Comparison of ENCODE assay signal across 8 cellular contexts in the genomic region with DNA sequence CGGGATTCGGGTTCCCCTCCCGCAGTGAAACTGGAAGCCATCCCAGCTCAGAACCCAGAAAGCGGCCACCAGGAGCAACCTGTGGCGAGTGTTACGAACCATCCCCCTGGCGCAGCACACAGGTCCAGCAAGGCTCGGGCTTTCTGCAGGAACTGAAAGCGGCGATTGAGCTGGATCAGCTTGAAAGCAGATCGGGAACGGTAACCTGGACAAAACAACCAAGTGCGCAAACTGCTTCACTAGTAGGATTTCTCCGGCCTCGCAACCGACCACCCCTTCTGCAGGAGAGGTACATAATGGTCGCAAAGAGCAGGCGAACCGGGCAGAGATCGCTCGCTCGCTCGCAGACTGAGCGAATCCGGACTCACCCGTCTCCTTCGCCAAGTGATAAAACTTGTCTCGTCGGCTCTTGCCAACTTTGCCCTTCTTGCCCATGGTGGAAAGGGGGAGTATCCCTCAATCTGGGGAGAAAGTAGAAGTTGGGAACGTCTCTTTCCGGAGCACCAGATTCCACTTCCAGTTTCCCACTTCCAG. TPM values are rescaled to one million over a fixed set of nuclear protein-coding genes. Genes with fewer than 3 reads are reported as not detected.
DNase-seq lines count a peak whose midpoint lies in the region; ATAC-seq and TF ChIP-seq lines count a peak whose summit lies in the region.

No MANE protein-coding gene starts in this region.

- no peaks in the 10 kb centered on the region for H3K9me3 ChIP-seq in CD8-positive, alpha-beta T cell (ENCODE audit: low read length)

- no peaks in the 10 kb centered on the region for H3K27me3 ChIP-seq in CD8-positive, alpha-beta T cell (ENCODE audit: insufficient read depth, low read length)

- no peaks in the 10 kb centered on the region for H3K9me3 Mint-ChIP-seq in CD8-positive, alpha-beta T cell
- H3K9me3 Mint-ChIP-seq in activated B cell treated with CpG ODN at 0.5 μM for 24 hours (no peaks in the 10 kb centered on the region), progenitor cell of endocrine pancreas (ENCODE audit: low read depth) (no peaks in the 10 kb centered on the region)

- no peak for DNase-seq in CD8-positive, alpha-beta T cell
- DNase-seq in activated B cell treated with CpG ODN at 0.5 μM for 24 hours = peak; percentile 34
- peak; percentile 26 for DNase-seq in glomerular visceral epithelial cell (ENCODE audit: extremely low spot score)
- DNase-seq in progenitor cell of endocrine pancreas (ENCODE audit: low spot score, unreplicated experiment) = no peak
- DNase-seq in 8988T = no peak
- DNase-seq in NCI-H1694 treated with DMSO at 0.1 percent for 48 hours (lab: John Stamatoyannopoulos, UW) = no peak
- DNase-seq in retina = no peak

- peak overlapping the region; percentile 75 for H3K4me3 ChIP-seq in CD8-positive, alpha-beta T cell (ENCODE audit: low read depth, low read length)

- H3K36me3 ChIP-seq in CD8-positive, alpha-beta T cell (ENCODE audit: insufficient read depth, low read length) = peaks cover 69% of the 10 kb centered on the region

- H3K27me3 Mint-ChIP-seq in CD8-positive, alpha-beta T cell (ENCODE audit: low read depth) = no peaks in the 10 kb centered on the region
- H3K27me3 Mint-ChIP-seq in activated B cell treated with CpG ODN at 0.5 μM for 24 hours = no peaks in the 10 kb centered on the region
- no peaks in the 10 kb centered on the region for H3K27me3 Mint-ChIP-seq in progenitor cell of endocrine pancreas

- peaks cover 92% of the 10 kb centered on the region for H3K36me3 Mint-ChIP-seq in CD8-positive, alpha-beta T cell
- peaks cover 90% of the 10 kb centered on the region for H3K36me3 Mint-ChIP-seq in activated B cell treated with CpG ODN at 0.5 μM for 24 hours (ENCODE audit: low read depth)
- H3K36me3 Mint-ChIP-seq in progenitor cell of endocrine pancreas (ENCODE audit: insufficient read depth) = peaks cover 36% of the 10 kb centered on the region

- POLR2A ChIA-PET in CD8-positive, alpha-beta T cell (lab: Charles Lee) = interaction anchor here (0.9 to 6.9 kb wide), 6 partner anchors 14 to 126 kb away, joined by 3 to 75 read pairs (median 4); partner anchors contain the start of genes CCDC47, DDX42 and SMARCD2
- POLR2A ChIA-PET in activated B cell treated with CpG ODN at 0.5 μM for 24 hours (lab: Charles Lee) = interaction anchor here (0.8 to 5.9 kb wide), 11 partner anchors 10 to 679 kb away, joined by 3 to 112 read pairs (median 11); partner anchors contain the start of genes CCDC47, CD79B, DDX42 and LIMD2

- H3K27ac ChIP-seq in CD8-positive, alpha-beta T cell (ENCODE audit: low read depth, low read length) = peak overlapping the region; percentile 66

- CTCF ChIA-PET in CD8-positive, alpha-beta T cell (lab: Charles Lee) = interaction anchor here (0.6 to 2.2 kb wide), 5 partner anchors 8 to 128 kb away, joined by 3 to 9 read pairs (median 3); partner anchors contain the start of gene SMARCD2
- CTCF ChIA-PET in activated B cell treated with CpG ODN at 0.5 μM for 24 hours (lab: Charles Lee) = interaction anchor here (1.4 to 1.5 kb wide), 2 partner anchors 17 to 22 kb away, joined by 4 to 5 read pairs; partner anchors contain the start of gene SMARCD2

- H3K4me3 Mint-ChIP-seq in CD8-positive, alpha-beta T cell = peak overlapping the region; percentile 100
- peak overlapping the region; percentile 98 for H3K4me3 Mint-ChIP-seq in activated B cell treated with CpG ODN at 0.5 μM for 24 hours
- H3K4me3 Mint-ChIP-seq in progenitor cell of endocrine pancreas (ENCODE audit: low read depth) = peak overlapping the region; percentile 97

- peak; percentile 17 for ATAC-seq in CD8-positive, alpha-beta T cell
- ATAC-seq in HG02852 (IDR thresholded peaks at IDR 0.05; ENCODE audit: unreplicated experiment) (peak; percentile 7), activated B cell treated with CpG ODN at 0.5 μM for 24 hours (ENCODE audit: low read depth) (peak; percentile 4)

- no peak for TF ChIP-seq CTCF in CD8-positive, alpha-beta T cell (IDR thresholded peaks at IDR 0.05)
- TF ChIP-seq CTCF in activated B cell treated with CpG ODN at 0.5 μM for 24 hours (IDR thresholded peaks at IDR 0.05) = no peak
- no peak for TF ChIP-seq CTCF in progenitor cell of endocrine pancreas (IDR thresholded peaks at IDR 0.05; ENCODE audit: unreplicated experiment)

- peaks cover 78% of the 10 kb centered on the region for H3K4me1 Mint-ChIP-seq in CD8-positive, alpha-beta T cell (ENCODE audit: low read depth)
- H3K4me1 Mint-ChIP-seq in activated B cell treated with CpG ODN at 0.5 μM for 24 hours (peaks cover 77% of the 10 kb centered on the region), progenitor cell of endocrine pancreas (ENCODE audit: low read depth) (peaks cover 16% of the 10 kb centered on the region)

- H3K4me1 ChIP-seq in CD8-positive, alpha-beta T cell (ENCODE audit: insufficient read depth, low read length) = peaks cover 50% of the 10 kb centered on the region

- intact Hi-C loops in CD8-positive, alpha-beta T cell (cut with DNase I, micrococcal nuclease) = loop anchor here (1.0 to 5.0 kb wide), 12 partner anchors 16 to 681 kb away; partner anchors contain the start of genes CEP95 (in 2 of the 2), DDX5 (in 2 of the 2), STRADA (in 2 of the 2) and CCDC47 (in 1 of the 2)
- intact Hi-C loops in activated B cell treated with CpG ODN at 0.5 μM for 24 hours (cut with micrococcal nuclease) = loop anchor here (1.0 to 2.0 kb wide), 9 partner anchors 9 to 680 kb away; partner anchors contain the start of genes CCDC47, CEP95, CYB561 and DDX5

- H3K27ac Mint-ChIP-seq in CD8-positive, alpha-beta T cell = peak overlapping the region; percentile 98
- H3K27ac Mint-ChIP-seq in activated B cell treated with CpG ODN at 0.5 μM for 24 hours (peak overlapping the region; percentile 100), progenitor cell of endocrine pancreas (peak overlapping the region; percentile 100)

RNA-seq across cellular contexts. Expression of gene PSMC5, which starts 0.7 kb away (rescaled TPM):
- total RNA-seq in CD8-positive, alpha-beta T cell = 10 to 100 TPM; 88.5 to 90.3 TPM
- 157 TPM in 2 replicates for total RNA-seq in activated B cell treated with CpG ODN at 0.5 μM for 24 hours
- 101 and 109 TPM in 2 replicates for total RNA-seq in progenitor cell of endocrine pancreas

RNA-seq across cellular contexts. Expression of gene FTSJ3, which starts 0.9 kb away (rescaled TPM):
- total RNA-seq in CD8-positive, alpha-beta T cell = 10 to 100 TPM; 60.0 to 70.3 TPM
- total RNA-seq in activated B cell treated with CpG ODN at 0.5 μM for 24 hours = 82.0 and 85.1 TPM in 2 replicates
- 46.5 and 49.0 TPM in 2 replicates for total RNA-seq in progenitor cell of endocrine pancreas

RNA-seq across cellular contexts. Expression of gene SMARCD2, which starts 15.9 kb away (rescaled TPM):
- 100 to 1,000 TPM; 121 TPM for total RNA-seq in CD8-positive, alpha-beta T cell
- total RNA-seq in activated B cell treated with CpG ODN at 0.5 μM for 24 hours (114 and 117 TPM in 2 replicates), progenitor cell of endocrine pancreas (61.6 and 63.8 TPM in 2 replicates)

RNA-seq across cellular contexts. Expression of gene CSH2, which starts 46.9 kb away (rescaled TPM):
- not detected for total RNA-seq in CD8-positive, alpha-beta T cell
- total RNA-seq in activated B cell treated with CpG ODN at 0.5 μM for 24 hours = not detected in 2 replicates
- total RNA-seq in progenitor cell of endocrine pancreas = not detected in 2 replicates

RNA-seq across cellular contexts. Expression of gene DDX42, which starts 52.6 kb away (rescaled TPM):
- total RNA-seq in CD8-positive, alpha-beta T cell = 10 to 100 TPM; 71.5 to 74.1 TPM
- total RNA-seq in activated B cell treated with CpG ODN at 0.5 μM for 24 hours (132 and 160 TPM in 2 replicates), progenitor cell of endocrine pancreas (181 and 189 TPM in 2 replicates)

Comparison
In these comparisons a context has a peak if more than half of its experiments do, and no peak if none do; other contexts are left out.
1. DNase-seq: peak in activated B cell treated with CpG ODN at 0.5 μM for 24 hours (single experiment) and glomerular visceral epithelial cell (single experiment); none in CD8-positive, alpha-beta T cell (0 of 7), progenitor cell of endocrine pancreas (single experiment), 8988T (single experiment), NCI-H1694 treated with DMSO at 0.1 percent for 48 hours (single experiment) and retina (single experiment).
2. Peak in every context shown above with its lines, with median percentiles within 50 percentile points of each other: ATAC-seq, H3K27ac Mint-ChIP-seq and H3K4me3 Mint-ChIP-seq.